ENCODE assay signal across 3 cellular contexts in the genomic region with DNA sequence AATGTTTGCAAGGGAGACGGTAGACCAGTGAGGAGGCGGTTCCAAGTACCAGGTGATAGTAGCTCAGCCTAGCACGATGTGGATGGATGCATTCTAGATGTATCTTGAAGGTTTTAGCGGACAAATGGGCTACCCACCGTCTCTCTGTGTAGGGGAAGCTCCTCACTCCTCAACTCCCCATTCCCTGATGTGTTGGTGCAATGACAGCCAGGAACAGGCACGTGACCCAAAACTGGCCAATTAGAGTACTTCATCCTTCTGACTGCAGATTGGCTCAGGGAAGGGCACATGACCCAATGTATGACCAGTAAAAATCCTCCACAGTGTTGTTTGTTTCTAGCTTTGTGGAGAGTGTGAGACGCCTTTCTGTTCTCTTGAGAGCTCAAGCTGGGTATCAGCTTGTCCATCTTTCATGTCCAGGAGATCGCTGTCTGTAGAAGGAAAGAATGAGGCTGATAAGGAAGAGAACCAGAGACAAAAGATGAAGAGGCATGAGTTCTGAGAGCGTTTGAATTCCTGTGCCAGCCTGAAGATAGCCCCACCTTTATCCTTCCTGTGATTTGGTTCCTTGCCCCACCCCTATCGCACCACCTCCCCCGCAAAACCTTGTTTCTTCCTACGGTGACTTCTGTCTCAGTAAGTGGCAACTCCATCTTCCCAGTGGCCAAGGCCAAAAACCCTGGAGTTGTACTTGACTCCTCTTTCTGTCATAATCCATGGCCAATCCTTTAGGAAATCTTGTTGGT.
TF ChIP-seq lines count a peak whose summit lies in the region.

No MANE protein-coding gene starts in this region.

TF ChIP-seq in HCT116, 20 proteins besides CTCF, POLR2A, EP300 and RAD21:
- TF ChIP-seq EGR1 (IDR thresholded peaks at IDR 0.05; ENCODE audit: low read depth), result peak; percentile 76
- peak; percentile 29; the same call in 1 of the 2 replicates for TF ChIP-seq SP1 (IDR thresholded peaks at IDR 0.05; ENCODE audit: low read depth)
- TF ChIP-seq POLR2AphosphoS5 (IDR thresholded peaks at IDR 0.05; ENCODE audit: low read depth, low read length), result peak; percentile 93
- TF ChIP-seq, protein P1, sequence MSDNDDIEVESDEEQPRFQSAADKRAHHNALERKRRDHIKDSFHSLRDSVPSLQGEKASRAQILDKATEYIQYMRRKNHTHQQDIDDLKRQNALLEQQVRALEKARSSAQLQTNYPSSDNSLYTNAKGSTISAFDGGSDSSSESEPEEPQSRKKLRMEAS (IDR thresholded peaks at IDR 0.05), result peak; percentile 61
- TF ChIP-seq, protein P2, sequence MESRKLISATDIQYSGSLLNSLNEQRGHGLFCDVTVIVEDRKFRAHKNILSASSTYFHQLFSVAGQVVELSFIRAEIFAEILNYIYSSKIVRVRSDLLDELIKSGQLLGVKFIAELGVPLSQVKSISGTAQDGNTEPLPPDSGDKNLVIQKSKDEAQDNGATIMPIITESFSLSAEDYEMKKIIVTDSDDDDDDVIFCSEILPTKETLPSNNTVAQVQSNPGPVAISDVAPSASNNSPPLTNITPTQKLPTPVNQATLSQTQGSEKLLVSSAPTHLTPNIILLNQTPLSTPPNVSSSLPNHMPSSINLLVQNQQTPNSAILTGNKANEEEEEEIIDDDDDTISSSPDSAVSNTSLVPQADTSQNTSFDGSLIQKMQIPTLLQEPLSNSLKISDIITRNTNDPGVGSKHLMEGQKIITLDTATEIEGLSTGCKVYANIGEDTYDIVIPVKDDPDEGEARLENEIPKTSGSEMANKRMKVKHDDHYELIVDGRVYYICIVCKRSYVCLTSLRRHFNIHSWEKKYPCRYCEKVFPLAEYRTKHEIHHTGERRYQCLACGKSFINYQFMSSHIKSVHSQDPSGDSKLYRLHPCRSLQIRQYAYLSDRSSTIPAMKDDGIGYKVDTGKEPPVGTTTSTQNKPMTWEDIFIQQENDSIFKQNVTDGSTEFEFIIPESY (IDR thresholded peaks at IDR 0.05; ENCODE audit: extremely low read depth, insufficient replicate concordance, low read length), result no peak
- TF ChIP-seq FOSL1 (IDR thresholded peaks at IDR 0.05; ENCODE audit: low read depth), result no peak
- no peak for TF ChIP-seq ZNF274 (IDR thresholded peaks at IDR 0.05; ENCODE audit: low read depth, low read length)
- no peak for TF ChIP-seq YY1 (IDR thresholded peaks at IDR 0.05; ENCODE audit: extremely low read depth, insufficient replicate concordance, low read depth, low read length)
- TF ChIP-seq CEBPB (IDR thresholded peaks at IDR 0.05; ENCODE audit: low read depth), result no peak
- no peak for TF ChIP-seq SRF (IDR thresholded peaks at IDR 0.05; ENCODE audit: low read depth)
- 0 out of 2 replicates have a peak, but pooled peaks have one; percentile 48 for TF ChIP-seq SIN3A (IDR thresholded peaks at IDR 0.05; ENCODE audit: low read depth)
- TF ChIP-seq CBX3 (IDR thresholded peaks at IDR 0.05; ENCODE audit: low read depth), result no peak

TF ChIP-seq in H1, 55 proteins besides CTCF, POLR2A, EP300 and RAD21 (continues in another document):
- TF ChIP-seq RBBP5 (IDR thresholded peaks at IDR 0.05; ENCODE audit: borderline replicate concordance, low read depth, low read length) (0 out of 2 replicates have a peak, but pooled peaks have one; percentile 59), SP1 (IDR thresholded peaks at IDR 0.05; ENCODE audit: low read depth, low read length) (peak; percentile 80), SP2 (IDR thresholded peaks at IDR 0.05; ENCODE audit: low read length) (no peak), TCF12 (IDR thresholded peaks at IDR 0.05; ENCODE audit: low read depth, low read length) (no peak), BCL11A (IDR thresholded peaks at IDR 0.05; ENCODE audit: low read depth in 2 of 2, low read length in 2 of 2) (no peak), JUN (IDR thresholded peaks at IDR 0.05; ENCODE audit: low read depth, low read length) (no peak), HDAC6 (IDR thresholded peaks at IDR 0.05; ENCODE audit: low read depth, low read length) (no peak), NANOG (IDR thresholded peaks at IDR 0.05; ENCODE audit: insufficient read depth, low read depth, low read length, poor library complexity, severe bottlenecking) (no peak), CHD7 (IDR thresholded peaks at IDR 0.05; ENCODE audit: insufficient replicate concordance, low read length) (no peak)

TF ChIP-seq in liver, 16 proteins besides CTCF, POLR2A, EP300 and RAD21:
- TF ChIP-seq REST (IDR thresholded peaks at IDR 0.05) (peak; percentile 37), RXRA (IDR thresholded peaks at IDR 0.05) (no peak), SP1 (IDR thresholded peaks at IDR 0.05) (peak; percentile 50), YY1 (IDR thresholded peaks at IDR 0.05) (peak; percentile 43), FOXA1 (IDR thresholded peaks at IDR 0.05) (no peak), TAF1 (conservative IDR thresholded peaks at IDR 0.05) (peak; percentile 65), FOXA2 (IDR thresholded peaks at IDR 0.05) (no peak)
- TF ChIP-seq, protein P1 (IDR thresholded peaks at IDR 0.05), result peak; percentile 19
